ENCODE assay signal across 27 cellular contexts in genomic region chr12:95976416-95976832, GRCh38. TPM values are rescaled to one million over a fixed set of nuclear protein-coding genes. Genes with fewer than 3 reads are reported as not detected.
A peak's percentile ranks its signal among the peaks of the same experiment; 100 is the strongest.
DNase-seq lines count a peak whose midpoint lies in the region; ATAC-seq and TF ChIP-seq lines count a peak whose summit lies in the region.
"Had no signal": no experiment of that assay in that cellular context is flagged by ENCODE, and none has a peak within 500 bp of the region (broad histone marks: within the 10 kb centered on the region; RNA-seq: fewer than 3 reads in every experiment).

No MANE protein-coding gene starts in this region.

- H3K9me3 Mint-ChIP-seq in activated T-cell treated with anti-CD3 and anti-CD28 coated beads, Interleukin-2, amount 50 U/mL, for 72 hours: no peaks in the 10 kb centered on the region
- H3K9me3 Mint-ChIP-seq: activated CD4-positive, alpha-beta T cell treated with anti-CD3 and anti-CD28 coated beads, Interleukin-2, amount 10 ng/mL, durations not matched to agents 7 days and 5 days; effector memory CD8-positive, alpha-beta T cell; neural crest cell had no signal

- POLR2A ChIA-PET in RWPE1 (lab: Yijun Ruan, JAX; ENCODE audit: low non-redundant PET): no interaction called here

- DNase-seq in HCEC 1CT: peak; percentile 40
- peak; percentile 24 for DNase-seq in RWPE1 (ENCODE audit: low spot score)
- peak; percentile 10 for DNase-seq in fibroblast of gingiva (ENCODE audit: low read depth)
- DNase-seq in myocyte (ENCODE audit: low read depth): peak; percentile 25
- DNase-seq in stimulated activated naive CD4-positive, alpha-beta T cell treated with Interleukin-2 at 50 U/mL for 16 hours (lab: John Stamatoyannopoulos, UW): no peak
- DNase-seq in iPS-NIHi7 (ENCODE audit: extremely low spot score): no peak
- no peak for DNase-seq in activated T-cell treated with anti-CD3 and anti-CD28 coated beads, Interleukin-2, amount 50 U/mL, for 72 hours
- no peak for DNase-seq in stimulated activated CD4-positive, alpha-beta T cell treated with anti-CD3 and anti-CD28 coated beads, Interleukin-4, amount 100 ng/mL, for 1 hour
- DNase-seq: activated CD4-positive, alpha-beta T cell treated with anti-CD3 and anti-CD28 coated beads, Interleukin-2, amount 10 ng/mL, durations not matched to agents 7 days and 5 days; activated gamma-delta T cell treated with Interleukin-2 at 50 U/mL for 16 hours; adrenal gland; cerebellar nuclear complex; effector memory CD8-positive, alpha-beta T cell; GF-D8; Kasumi-1; left cardiac atrium; NCI-H1417; NCI-H524 treated with DMSO at 0.1 percent for 48 hours; Right ventricle myocardium superior; small intestine; stimulated activated CD4-positive, alpha-beta T cell treated with anti-CD3 and anti-CD28 coated beads, Interleukin-4, amount 100 ng/mL, for 24 hours; T-helper 1 cell; upper lobe of right lung had no signal

- H3K4me1 Mint-ChIP-seq in activated T-cell treated with anti-CD3 and anti-CD28 coated beads, Interleukin-2, amount 50 U/mL, for 72 hours (ENCODE audit: low read depth): no peaks in the 10 kb centered on the region
- H3K4me1 Mint-ChIP-seq: activated CD4-positive, alpha-beta T cell treated with anti-CD3 and anti-CD28 coated beads, Interleukin-2, amount 10 ng/mL, durations not matched to agents 7 days and 5 days; neural crest cell had no signal

- ATAC-seq in activated T-cell treated with anti-CD3 and anti-CD28 coated beads, Interleukin-2, amount 50 U/mL, for 72 hours (replicated peaks in 1 of 2): no peak
- ATAC-seq: effector memory CD8-positive, alpha-beta T cell; left cardiac atrium; upper lobe of right lung had no signal

- CTCF ChIA-PET in RWPE1 (lab: Yijun Ruan, JAX): interaction anchor here (0.6 kb wide), 1 partner anchor 109 kb away, joined by 3 read pairs; no protein-coding TSS in a partner anchor

- no peaks in the 10 kb centered on the region for H3K36me3 Mint-ChIP-seq in activated T-cell treated with anti-CD3 and anti-CD28 coated beads, Interleukin-2, amount 50 U/mL, for 72 hours (ENCODE audit: insufficient read depth in 2 of 2)

- H3K27ac Mint-ChIP-seq in activated T-cell treated with anti-CD3 and anti-CD28 coated beads, Interleukin-2, amount 50 U/mL, for 72 hours: no peak overlapping the region
- H3K27ac Mint-ChIP-seq: effector memory CD8-positive, alpha-beta T cell; progenitor cell of endocrine pancreas had no signal

- H3K4me3 Mint-ChIP-seq in activated T-cell treated with anti-CD3 and anti-CD28 coated beads, Interleukin-2, amount 50 U/mL, for 72 hours: no peak overlapping the region
- H3K4me3 Mint-ChIP-seq: activated CD4-positive, alpha-beta T cell treated with anti-CD3 and anti-CD28 coated beads, Interleukin-2, amount 10 ng/mL, durations not matched to agents 7 days and 5 days; effector memory CD8-positive, alpha-beta T cell; neural crest cell had no signal

- no peaks in the 10 kb centered on the region for H3K27me3 Mint-ChIP-seq in activated T-cell treated with anti-CD3 and anti-CD28 coated beads, Interleukin-2, amount 50 U/mL, for 72 hours (ENCODE audit: low read depth)
- H3K27me3 Mint-ChIP-seq: activated CD4-positive, alpha-beta T cell treated with anti-CD3 and anti-CD28 coated beads, Interleukin-2, amount 10 ng/mL, durations not matched to agents 7 days and 5 days; effector memory CD8-positive, alpha-beta T cell had no signal

- no peak overlapping the region for H3K27ac ChIP-seq in RWPE1
- H3K27ac ChIP-seq: adrenal gland, BLaER1, upper lobe of right lung had no signal

- no peak for TF ChIP-seq CTCF in RWPE1 (conservative IDR thresholded peaks at IDR 0.05; ENCODE audit: low read depth)

RNA-seq across cellular contexts. Expression of gene HAL, which starts 19.7 kb away (rescaled TPM):
- total RNA-seq in myocyte: not detected in 2 replicates
- 0.19 TPM for polyA plus RNA-seq in myocyte (2012)
- total RNA-seq in activated T-cell treated with anti-CD3 and anti-CD28 coated beads, Interleukin-2, amount 50 U/mL, for 72 hours: under 1 TPM; 0.51 to 0.96 TPM
- total RNA-seq: fibroblast of villous mesenchyme had no signal

RNA-seq across cellular contexts. Expression of gene AMDHD1, which starts 33.3 kb away (rescaled TPM):
- 0.16 TPM in 1 of 2 replicates, not detected in the other for total RNA-seq in myocyte
- 0.28 TPM for polyA plus RNA-seq in myocyte (2012)
- 1 to 10 TPM; 2.2 to 3.7 TPM for total RNA-seq in activated T-cell treated with anti-CD3 and anti-CD28 coated beads, Interleukin-2, amount 50 U/mL, for 72 hours
- total RNA-seq: fibroblast of villous mesenchyme had no signal

RNA-seq across cellular contexts. Expression of gene CCDC38, which starts 34.0 kb away (rescaled TPM):
- total RNA-seq in myocyte: 0.08 TPM in 1 of 2 replicates, not detected in the other
- 0.08 TPM for polyA plus RNA-seq in myocyte (2012)
- under 1 TPM; 0.34 to 0.63 TPM for total RNA-seq in activated T-cell treated with anti-CD3 and anti-CD28 coated beads, Interleukin-2, amount 50 U/mL, for 72 hours
- total RNA-seq: activated CD4-positive, alpha-beta T cell treated with anti-CD3 and anti-CD28 coated beads, Interleukin-2, amount 10 ng/mL, durations not matched to agents 7 days and 5 days; fibroblast of villous mesenchyme; neural crest cell; progenitor cell of endocrine pancreas; upper lobe of right lung had no signal

RNA-seq across cellular contexts. Expression of gene LTA4H, which starts 59.0 kb away (rescaled TPM):
- total RNA-seq in myocyte: 55.9 and 70.6 TPM in 2 replicates
- polyA plus RNA-seq in myocyte (2012): 42.6 TPM
- total RNA-seq in activated T-cell treated with anti-CD3 and anti-CD28 coated beads, Interleukin-2, amount 50 U/mL, for 72 hours: 100 to 1,000 TPM; 115 to 116 TPM

Comparison
In these comparisons a context has a peak if more than half of its experiments do, and no peak if none do; other contexts are left out.
1. DNase-seq: peak in HCEC 1CT (single experiment), RWPE1 (single experiment), fibroblast of gingiva (single experiment) and myocyte (single experiment); none in stimulated activated naive CD4-positive, alpha-beta T cell treated with Interleukin-2 at 50 U/mL for 16 hours (single experiment), iPS-NIHi7 (single experiment), activated T-cell treated with anti-CD3 and anti-CD28 coated beads, Interleukin-2, amount 50 U/mL, for 72 hours (0 of 2) and stimulated activated CD4-positive, alpha-beta T cell treated with anti-CD3 and anti-CD28 coated beads, Interleukin-4, amount 100 ng/mL, for 1 hour (single experiment).